21 cellular contexts compared by ENCODE assay signal in the genomic region with DNA sequence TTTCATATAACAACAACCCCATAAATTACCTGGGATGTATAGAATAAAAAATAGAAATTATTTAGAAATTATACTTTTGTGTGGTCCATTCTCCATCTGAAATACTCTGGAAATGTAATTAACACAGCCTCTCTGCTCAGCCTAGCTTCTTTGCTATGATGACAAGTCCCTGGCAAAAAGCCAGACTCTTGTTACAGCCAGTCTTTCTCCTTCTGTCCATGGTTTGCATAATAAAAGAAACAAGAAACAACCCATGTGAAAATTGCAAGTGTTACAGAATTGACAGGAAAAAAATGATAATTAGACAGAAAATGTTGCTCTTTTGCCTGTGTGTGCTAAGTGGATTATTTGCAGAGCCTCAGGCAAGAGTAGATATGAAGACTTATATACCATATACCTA.
DNase-seq lines count a peak whose midpoint lies in the region; ATAC-seq and TF ChIP-seq lines count a peak whose summit lies in the region.
"Had no signal": no experiment of that assay in that cellular context is flagged by ENCODE, and none has a peak within 500 bp of the region (broad histone marks: within the 10 kb centered on the region; RNA-seq: fewer than 3 reads in every experiment).

No MANE protein-coding gene starts in this region.

- no peaks in the 10 kb centered on the region for H3K4me1 Mint-ChIP-seq in natural killer cell treated with Interleukin-12 subunit alpha and Interleukin-12 subunit beta and Interleukin-15 and Interleukin-18, amount 100 ng/mL, for 72 hours (ENCODE audit: low read depth in 2 of 2)
- H3K4me1 Mint-ChIP-seq: activated naive CD8-positive, alpha-beta T cell treated with anti-CD3 and anti-CD28 coated beads, Interleukin-2, amount 50 U/mL, for 24 hours had no signal

- no peak for TF ChIP-seq CTCF in fibroblast of pulmonary artery (IDR thresholded peaks at IDR 0.05; ENCODE audit: low read length, missing control alignments)
- TF ChIP-seq CTCF in gastrocnemius medialis (IDR thresholded peaks at IDR 0.05 in 4 of 5, conservative IDR thresholded peaks at IDR 0.05 in 1 of 5) = no peak

- H3K9me3 Mint-ChIP-seq in natural killer cell treated with Interleukin-12 subunit alpha and Interleukin-12 subunit beta and Interleukin-15 and Interleukin-18, amount 100 ng/mL, for 72 hours = peaks cover 10% of the 10 kb centered on the region
- H3K9me3 Mint-ChIP-seq: activated naive CD8-positive, alpha-beta T cell treated with anti-CD3 and anti-CD28 coated beads, Interleukin-2, amount 50 U/mL, for 24 hours had no signal

- no peak for ATAC-seq in GM21390 (IDR thresholded peaks at IDR 0.05; ENCODE audit: unreplicated experiment)
- no peak for ATAC-seq in gastrocnemius medialis
- no peak for ATAC-seq in natural killer cell treated with Interleukin-12 subunit alpha and Interleukin-12 subunit beta and Interleukin-15 and Interleukin-18, amount 100 ng/mL, for 72 hours
- ATAC-seq: activated naive CD8-positive, alpha-beta T cell treated with anti-CD3 and anti-CD28 coated beads, Interleukin-2, amount 50 U/mL, for 24 hours; GM12878; HCT116; left lobe of liver; psoas muscle had no signal

- DNase-seq in HT-29 (ENCODE audit: low spot score) (peak; percentile 9), NCI-H1417 treated with DMSO at 0.1 percent for 48 hours (lab: John Stamatoyannopoulos, UW) (peak; percentile 16), NCI-H748 treated with DMSO at 0.1 percent for 48 hours (lab: John Stamatoyannopoulos, UW) (peak; percentile 52), fibroblast of pulmonary artery (ENCODE audit: low read depth) (peak; percentile 46), gastrocnemius medialis (no peak)
- no peak for DNase-seq in natural killer cell treated with Interleukin-12 subunit alpha and Interleukin-12 subunit beta and Interleukin-15 and Interleukin-18, amount 100 ng/mL, for 72 hours (ENCODE audit: low spot score)
- no peak for DNase-seq in effector CD8-positive, alpha-beta T cell (lab: John Stamatoyannopoulos, UW)
- DNase-seq: activated CD4-positive, alpha-beta T cell treated with anti-CD3 and anti-CD28 coated beads for 1 hour; activated naive CD8-positive, alpha-beta T cell treated with anti-CD3 and anti-CD28 coated beads, Interleukin-2, amount 50 U/mL, for 24 hours; central memory CD4-positive, alpha-beta T cell; NCI-H2029; NK-92 treated with Interleukin-12 subunit alpha and Interleukin-12 subunit beta, amount 100 ng/mL, for 24 hours; psoas muscle; spleen; stimulated activated CD4-positive, alpha-beta T cell treated with anti-CD3 and anti-CD28 coated beads, Interleukin-4, amount 100 ng/mL, for 4 hours had no signal

- no peak overlapping the region for H3K4me3 ChIP-seq in fibroblast of pulmonary artery (replicated peaks; ENCODE audit: low read depth, low read length)
- no peak overlapping the region for H3K4me3 ChIP-seq in gastrocnemius medialis
- H3K4me3 ChIP-seq: BLaER1, GM12878, psoas muscle, spleen had no signal

- H3K9me3 ChIP-seq in gastrocnemius medialis = no peaks in the 10 kb centered on the region
- H3K9me3 ChIP-seq: BLaER1, psoas muscle had no signal

- in situ Hi-C loops in gastrocnemius medialis (cut with MboI; ENCODE audit: low sequenced_read_pairs in 4 of 4) = no loop called here

- H3K27ac Mint-ChIP-seq in natural killer cell treated with Interleukin-12 subunit alpha and Interleukin-12 subunit beta and Interleukin-15 and Interleukin-18, amount 100 ng/mL, for 72 hours = no peak overlapping the region
- H3K27ac Mint-ChIP-seq: activated naive CD8-positive, alpha-beta T cell treated with anti-CD3 and anti-CD28 coated beads, Interleukin-2, amount 50 U/mL, for 24 hours had no signal

- no peaks in the 10 kb centered on the region for H3K36me3 Mint-ChIP-seq in natural killer cell treated with Interleukin-12 subunit alpha and Interleukin-12 subunit beta and Interleukin-15 and Interleukin-18, amount 100 ng/mL, for 72 hours

- intact Hi-C loops in gastrocnemius medialis (cut with DNase I; ENCODE audit: low total_unique reads) = no loop called here

- H3K4me1 ChIP-seq in gastrocnemius medialis = no peaks in the 10 kb centered on the region
- H3K4me1 ChIP-seq: BLaER1, psoas muscle, spleen had no signal

- peaks cover 0 to 2% (median 0%) of the 10 kb centered on the region in 3 donors for H3K27me3 ChIP-seq in gastrocnemius medialis
- H3K27me3 ChIP-seq: BLaER1, spleen had no signal

- no peak for TF ChIP-seq POLR2A in gastrocnemius medialis (IDR thresholded peaks at IDR 0.05)

- no peaks in the 10 kb centered on the region for H3K36me3 ChIP-seq in gastrocnemius medialis
- H3K36me3 ChIP-seq: BLaER1, spleen had no signal

- no peak overlapping the region for H3K27ac ChIP-seq in gastrocnemius medialis
- H3K27ac ChIP-seq: BLaER1, psoas muscle, RWPE1, spleen had no signal

- H3K27me3 Mint-ChIP-seq in natural killer cell treated with Interleukin-12 subunit alpha and Interleukin-12 subunit beta and Interleukin-15 and Interleukin-18, amount 100 ng/mL, for 72 hours = no peaks in the 10 kb centered on the region
- H3K27me3 Mint-ChIP-seq: activated naive CD8-positive, alpha-beta T cell treated with anti-CD3 and anti-CD28 coated beads, Interleukin-2, amount 50 U/mL, for 24 hours had no signal

- H3K4me3 Mint-ChIP-seq in natural killer cell treated with Interleukin-12 subunit alpha and Interleukin-12 subunit beta and Interleukin-15 and Interleukin-18, amount 100 ng/mL, for 72 hours = no peak overlapping the region
- H3K4me3 Mint-ChIP-seq: activated naive CD8-positive, alpha-beta T cell treated with anti-CD3 and anti-CD28 coated beads, Interleukin-2, amount 50 U/mL, for 24 hours had no signal

Comparison
In these comparisons a context has a peak if more than half of its experiments do, and no peak if none do; other contexts are left out.
1. DNase-seq: peak in HT-29 (single experiment), NCI-H1417 treated with DMSO at 0.1 percent for 48 hours (single experiment), NCI-H748 treated with DMSO at 0.1 percent for 48 hours (single experiment) and fibroblast of pulmonary artery (single experiment); none in gastrocnemius medialis (0 of 2), natural killer cell treated with Interleukin-12 subunit alpha and Interleukin-12 subunit beta and Interleukin-15 and Interleukin-18, amount 100 ng/mL, for 72 hours (single experiment) and effector CD8-positive, alpha-beta T cell (single experiment).